In the genomic region with DNA sequence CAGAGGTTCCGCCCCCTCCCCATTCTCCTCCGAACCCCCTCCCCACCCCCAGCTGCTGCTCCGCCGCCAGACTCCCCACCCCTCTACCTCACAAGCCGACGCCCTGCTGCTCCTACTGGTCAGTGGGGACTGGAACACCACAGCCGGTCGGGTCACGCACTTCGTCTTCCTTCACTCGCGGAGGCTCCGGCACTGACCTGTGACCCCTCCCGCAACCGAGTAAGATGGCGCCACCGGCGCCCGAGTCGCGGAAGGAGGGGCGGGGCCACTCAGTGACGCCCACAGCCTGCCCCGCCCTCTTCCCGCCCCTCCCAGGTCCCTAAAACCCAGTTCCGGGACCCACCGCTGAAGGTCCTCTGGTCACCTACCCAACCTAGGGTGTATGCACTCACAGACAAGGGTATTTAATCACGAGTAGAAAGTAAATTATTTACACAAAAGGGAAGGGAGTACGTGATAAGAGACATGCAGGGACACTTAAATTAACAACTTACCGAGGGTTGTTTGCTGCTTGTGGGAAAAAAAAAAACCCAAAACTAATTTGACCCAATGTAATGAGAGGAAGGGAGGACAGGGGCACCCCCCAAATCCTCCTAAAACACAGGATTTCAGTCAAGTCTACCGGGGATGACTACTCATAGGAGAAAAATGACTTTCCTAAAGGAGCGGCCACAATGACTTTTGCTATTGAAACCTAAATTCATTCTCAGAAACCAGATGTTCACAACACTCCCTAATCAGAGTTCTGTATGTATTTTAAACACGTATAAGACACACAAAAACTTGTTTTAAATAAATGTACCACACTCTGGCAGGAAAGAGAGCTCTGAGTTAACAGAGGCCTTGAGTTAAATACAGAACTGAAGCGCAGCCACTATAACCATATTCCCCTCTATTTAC, we compare ENCODE assay signal across 8 cellular contexts. TPM values are rescaled to one million over a fixed set of nuclear protein-coding genes. Genes with fewer than 3 reads are reported as not detected.
DNase-seq lines count a peak whose midpoint lies in the region; ATAC-seq and TF ChIP-seq lines count a peak whose summit lies in the region.

A gene with protein sequence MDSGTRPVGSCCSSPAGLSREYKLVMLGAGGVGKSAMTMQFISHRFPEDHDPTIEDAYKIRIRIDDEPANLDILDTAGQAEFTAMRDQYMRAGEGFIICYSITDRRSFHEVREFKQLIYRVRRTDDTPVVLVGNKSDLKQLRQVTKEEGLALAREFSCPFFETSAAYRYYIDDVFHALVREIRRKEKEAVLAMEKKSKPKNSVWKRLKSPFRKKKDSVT (minus strand): TSS at position 194 of the 900 bp plus-strand sequence. CDS start 588 bp downstream, outside the sequence.

- H3K4me3 ChIP-seq in WI38 (ENCODE audit: low read depth, low read length), result peak within 1 kb of the TSS; percentile 85
- peak within 1 kb of the TSS; percentile 57 to 66 (median 58) for H3K4me3 ChIP-seq in mammary epithelial cell (replicated peaks in 1 of 3; ENCODE audit: insufficient read depth in 1 of 3, low read depth in 2 of 3, low read length in 3 of 3)
- H3K4me3 ChIP-seq in iPS-20b (ENCODE audit: low read length), result peak within 1 kb of the TSS; percentile 84
- peak within 1 kb of the TSS; percentile 62 to 90 (median 70) for H3K4me3 ChIP-seq in skin epidermis

- H3K27ac ChIP-seq in mammary epithelial cell (ENCODE audit: insufficient read depth, low read depth, low read length), result peak within 1 kb of the TSS; percentile 60
- no peak within 1 kb of the TSS for H3K27ac ChIP-seq in iPS-20b (ENCODE audit: low read length)
- peak within 1 kb of the TSS; percentile 46 to 97 (median 89) for H3K27ac ChIP-seq in skin epidermis

- H3K27me3 ChIP-seq in mammary epithelial cell (ENCODE audit: insufficient read depth, low read length) (no peaks in the 10 kb centered on the region), iPS-20b (ENCODE audit: insufficient read depth, low read length) (no peaks in the 10 kb centered on the region)

- H3K79me2 ChIP-seq in mammary epithelial cell (ENCODE audit: insufficient read depth, low read length), result peaks cover 24% of the 10 kb centered on the region

- peak; percentile 74 for ATAC-seq in GM18517 (IDR thresholded peaks at IDR 0.05; ENCODE audit: unreplicated experiment)
- ATAC-seq in HG03039 (IDR thresholded peaks at IDR 0.05; ENCODE audit: unreplicated experiment), result peak; percentile 69

- peak within 1 kb of the TSS; percentile 75 for H3K9ac ChIP-seq in mammary epithelial cell (ENCODE audit: insufficient read depth, low read length)
- H3K9ac ChIP-seq in iPS-20b (ENCODE audit: low read depth, low read length), result peak within 1 kb of the TSS; percentile 69

- H4K20me1 ChIP-seq in mammary epithelial cell (ENCODE audit: insufficient read depth, low read length), result no peaks in the 10 kb centered on the region

- H3K4me2 ChIP-seq in mammary epithelial cell (ENCODE audit: insufficient read depth, low read depth, low read length), result peak within 1 kb of the TSS; percentile 70

- CTCF ChIA-PET in mammary epithelial cell (lab: Charles Lee; ENCODE audit: low non-redundant PET), result interaction anchor here (0.8 kb wide), 1 partner anchor 20 kb away, joined by 4 read pairs; no protein-coding TSS in a partner anchor

- in situ Hi-C loops in mammary epithelial cell (cut with MboI; ENCODE audit: low sequenced_read_pairs in 2 of 2), result no loop called here

- peak within 1 kb of the TSS; percentile 53 for H2AFZ ChIP-seq in mammary epithelial cell (ENCODE audit: low read depth, low read length)

- H3K4me1 ChIP-seq in mammary epithelial cell (ENCODE audit: insufficient read depth, low read length) (peaks cover 10% of the 10 kb centered on the region), iPS-20b (ENCODE audit: insufficient read depth, low read length) (peaks cover 3% of the 10 kb centered on the region; the same call in 1 of the 2 replicates)

- intact Hi-C loops in mammary epithelial cell (cut with micrococcal nuclease), result no loop called here

- dilution Hi-C loops in mammary epithelial cell (cut with HindIII; ENCODE audit: low sequenced_read_pairs), result no loop called here

- WGBS in mammary epithelial cell (ENCODE audit: low coverage, missing lambda C conversion rate), result 27% methylated on average over 10 of the region's 34 CpGs

- H3K36me3 ChIP-seq in mammary epithelial cell (ENCODE audit: insufficient read depth, low read length) (peaks cover 37% of the 10 kb centered on the region), iPS-20b (ENCODE audit: insufficient read depth, low read depth, low read length) (peaks cover 75% of the 10 kb centered on the region)

- TF ChIP-seq CTCF in WI38 (IDR thresholded peaks at IDR 0.05; ENCODE audit: low read depth, low read length), result no peak
- TF ChIP-seq CTCF in mammary epithelial cell (conservative IDR thresholded peaks at IDR 0.05 in 1 of 2, IDR thresholded peaks at IDR 0.05 in 1 of 2; ENCODE audit: extremely low read depth in 1 of 2, insufficient read depth in 1 of 2, low read depth in 1 of 2, low read length in 2 of 2), result peak in 1 of 2 donors; percentile 11

- H3K9me3 ChIP-seq in mammary epithelial cell (replicated peaks; ENCODE audit: insufficient read depth, low read length) (no peaks in the 10 kb centered on the region), iPS-20b (ENCODE audit: insufficient read depth, low read depth, low read length) (no peaks in the 10 kb centered on the region)

- DNase-seq in 8988T (peak; percentile 48), NCI-H2171 treated with DMSO at 0.1 percent for 48 hours (lab: John Stamatoyannopoulos, UW) (peak; percentile 72), mammary epithelial cell (peak; percentile 69)

- BruUV-seq in mammary epithelial cell (replicated peaks; lab: Mats Ljungman, UMichigan), result no TSS peak

RNA-seq across cellular contexts. Expression of the gene that starts here (rescaled TPM):
- 10 to 100 TPM; 23.5 to 31.3 TPM for total RNA-seq in mammary epithelial cell
- 22.1 TPM for polyA plus RNA-seq in mammary epithelial cell
- 30.6 TPM for polyA minus RNA-seq in mammary epithelial cell
